Comparison of ENCODE assay signal across 16 cellular contexts in the genomic region with DNA sequence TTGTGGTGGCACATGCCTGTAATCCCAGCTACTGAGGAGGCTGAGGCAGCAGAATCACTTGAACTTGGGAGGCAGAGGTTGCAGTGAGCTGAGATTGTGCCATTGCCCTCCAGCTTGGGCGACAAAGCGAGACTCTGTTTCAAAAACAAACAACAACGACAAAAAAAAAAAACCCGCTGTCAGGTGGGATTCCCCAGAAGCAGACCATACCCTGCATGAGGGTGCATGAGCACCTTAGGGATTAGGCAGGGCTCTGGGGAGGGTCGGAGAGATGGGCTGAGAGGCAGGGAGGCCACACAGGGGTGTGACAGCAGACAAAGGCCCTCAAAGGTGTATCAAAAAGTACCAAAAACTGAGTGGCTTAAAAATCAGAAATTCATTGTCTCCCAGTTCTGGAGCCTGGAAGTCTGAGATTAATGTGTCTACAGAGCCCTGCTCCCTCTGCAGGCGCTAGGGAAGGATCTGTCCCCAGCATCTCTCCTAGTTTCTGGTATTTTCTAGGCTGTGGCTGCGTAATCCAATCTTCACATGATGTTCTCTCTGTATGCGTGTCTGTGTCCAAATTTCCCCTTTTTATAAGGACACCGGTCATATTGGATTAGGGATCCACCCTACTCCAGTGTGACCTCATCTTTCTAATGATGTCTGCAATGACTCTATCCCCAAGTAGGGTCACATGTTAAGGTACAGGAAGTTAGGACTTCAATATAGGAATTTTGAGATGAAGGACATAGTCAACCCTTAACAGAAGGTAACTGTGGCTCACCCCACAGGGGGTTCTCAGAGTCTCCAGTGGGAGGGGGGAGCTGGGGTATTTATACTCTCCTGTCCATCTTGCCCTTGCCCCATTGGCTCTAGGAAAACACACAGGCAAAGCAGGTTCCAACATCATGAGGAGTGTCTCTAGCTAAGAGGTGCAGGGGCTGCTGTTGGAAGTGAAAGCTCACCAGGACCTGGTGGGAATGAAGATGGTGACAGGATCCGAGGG. TPM values are rescaled to one million over a fixed set of nuclear protein-coding genes. Genes with fewer than 3 reads are reported as not detected.
"Had no signal": no experiment of that assay in that cellular context is flagged by ENCODE, and none has a peak within 500 bp of the region (broad histone marks: within the 10 kb centered on the region; RNA-seq: fewer than 3 reads in every experiment).

No MANE protein-coding gene starts in this region.

- H3K9me3 ChIP-seq: gastroesophageal sphincter had no signal

- H3K27ac ChIP-seq: gastroesophageal sphincter had no signal

- H3K9me3 Mint-ChIP-seq: natural killer cell; T-helper 2 cell treated with Interferon-gamma antibody and Interleukin-4, amounts not matched to agents 5 μg/mL and 100 μg/mL, for 36 hours had no signal

- H3K36me3 Mint-ChIP-seq: activated naive CD8-positive, alpha-beta T cell treated with anti-CD3 and anti-CD28 coated beads, Interleukin-2, amount 10 ng/mL, durations not matched to agents 7 days and 5 days; natural killer cell had no signal

- H3K36me3 ChIP-seq: gastroesophageal sphincter, heart right ventricle had no signal

- ATAC-seq: activated CD4-positive, CD25-positive, alpha-beta regulatory T cell treated with anti-CD3 and anti-CD28 coated beads, Interleukin-2, amount 50 U/mL, for 24 hours; gastroesophageal sphincter; heart right ventricle; left cardiac atrium; natural killer cell; stimulated activated naive CD8-positive, alpha-beta T cell treated with anti-CD3 and anti-CD28 coated beads, Interleukin-15, Interleukin-2, amounts not matched to agents 100 U/mL and 50 U/mL, for 24 hours had no signal

- H3K4me3 ChIP-seq: gastroesophageal sphincter, heart right ventricle had no signal

- H3K27ac Mint-ChIP-seq: activated naive CD8-positive, alpha-beta T cell treated with anti-CD3 and anti-CD28 coated beads, Interleukin-2, amount 10 ng/mL, durations not matched to agents 7 days and 5 days; natural killer cell; T-helper 2 cell treated with Interferon-gamma antibody and Interleukin-4, amounts not matched to agents 5 μg/mL and 100 μg/mL, for 36 hours had no signal

- H3K4me1 Mint-ChIP-seq: natural killer cell had no signal

- DNase-seq: activated naive CD4-positive, alpha-beta T cell; activated naive CD8-positive, alpha-beta T cell treated with anti-CD3 and anti-CD28 coated beads, Interleukin-2, amount 10 ng/mL, durations not matched to agents 7 days and 5 days; activated T-cell treated with anti-CD3 and anti-CD28 coated beads for 4 hours; erythroblast; heart right ventricle; left cardiac atrium; natural killer cell; stimulated activated CD4-positive, alpha-beta T cell treated with anti-CD3 and anti-CD28 coated beads, Interleukin-15, amount 100 ng/mL, for 24 hours; stimulated activated CD4-positive, alpha-beta T cell treated with anti-CD3 and anti-CD28 coated beads, Interleukin-4, amount 100 ng/mL, for 1 hour; stimulated activated naive CD8-positive, alpha-beta T cell treated with anti-CD3 and anti-CD28 coated beads, Interleukin-15, Interleukin-2, amounts not matched to agents 100 U/mL and 50 U/mL, for 24 hours had no signal

- H3K27me3 ChIP-seq: gastroesophageal sphincter, heart right ventricle had no signal

- H3K4me3 Mint-ChIP-seq: activated naive CD8-positive, alpha-beta T cell treated with anti-CD3 and anti-CD28 coated beads, Interleukin-2, amount 10 ng/mL, durations not matched to agents 7 days and 5 days; natural killer cell; T-helper 2 cell treated with Interferon-gamma antibody and Interleukin-4, amounts not matched to agents 5 μg/mL and 100 μg/mL, for 36 hours had no signal

RNA-seq across cellular contexts. Expression of a gene that starts 13.6 kb away (rescaled TPM):
- total RNA-seq: activated CD8-positive, alpha-beta memory T cell treated with anti-CD3 and anti-CD28 coated beads for 36 hours; activated naive CD8-positive, alpha-beta T cell treated with anti-CD3 and anti-CD28 coated beads, Interleukin-2, amount 10 ng/mL, durations not matched to agents 7 days and 5 days; lung microvascular endothelial cell; natural killer cell had no signal

RNA-seq across cellular contexts. Expression of a gene that starts 44.8 kb away (rescaled TPM):
- total RNA-seq: astrocyte had no signal
